In the genomic region with DNA sequence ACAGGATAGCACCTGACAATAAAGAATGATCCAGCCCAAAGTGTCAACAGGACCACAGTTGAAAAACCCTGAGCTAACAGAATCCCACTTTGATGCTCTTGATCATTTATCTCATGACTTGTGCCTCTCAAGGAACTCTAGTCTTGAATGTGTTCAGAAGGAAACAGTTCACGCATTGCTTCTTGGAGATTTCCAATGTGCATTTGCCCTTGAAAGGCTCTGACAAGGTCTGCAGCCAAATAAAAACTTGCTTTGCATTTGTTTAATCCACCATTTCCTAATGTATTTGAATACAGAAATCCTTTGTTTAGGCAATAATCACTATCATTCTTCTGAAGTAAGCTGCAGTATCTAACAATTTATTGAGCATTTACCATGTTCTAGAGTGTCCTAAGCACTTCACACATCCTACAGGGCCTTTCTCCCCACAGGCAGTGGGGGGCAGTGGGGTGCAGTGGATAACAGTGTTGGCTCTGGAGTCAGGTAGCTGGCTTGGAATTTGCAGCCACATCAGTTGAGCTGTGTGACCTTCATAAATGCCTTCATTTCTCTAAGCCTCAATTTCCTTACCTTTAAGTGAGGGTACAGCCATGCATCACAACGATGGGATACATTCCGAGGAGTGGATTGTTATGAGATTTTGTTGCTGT, we compare ENCODE assay signal across 1 cellular context.
TF ChIP-seq lines count a peak whose summit lies in the region.

No MANE protein-coding gene starts in this region.

TF ChIP-seq in SK-N-SH, 30 proteins besides CTCF, POLR2A, EP300 and RAD21 (continued from another document):
- TF ChIP-seq, protein P1, sequence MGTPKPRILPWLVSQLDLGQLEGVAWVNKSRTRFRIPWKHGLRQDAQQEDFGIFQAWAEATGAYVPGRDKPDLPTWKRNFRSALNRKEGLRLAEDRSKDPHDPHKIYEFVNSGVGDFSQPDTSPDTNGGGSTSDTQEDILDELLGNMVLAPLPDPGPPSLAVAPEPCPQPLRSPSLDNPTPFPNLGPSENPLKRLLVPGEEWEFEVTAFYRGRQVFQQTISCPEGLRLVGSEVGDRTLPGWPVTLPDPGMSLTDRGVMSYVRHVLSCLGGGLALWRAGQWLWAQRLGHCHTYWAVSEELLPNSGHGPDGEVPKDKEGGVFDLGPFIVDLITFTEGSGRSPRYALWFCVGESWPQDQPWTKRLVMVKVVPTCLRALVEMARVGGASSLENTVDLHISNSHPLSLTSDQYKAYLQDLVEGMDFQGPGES (IDR thresholded peaks at IDR 0.05; ENCODE audit: low read depth, low read length), result no peak
- TF ChIP-seq YY1 (IDR thresholded peaks at IDR 0.05; ENCODE audit: low read depth) (no peak), TAF1 (IDR thresholded peaks at IDR 0.05; ENCODE audit: borderline replicate concordance, low read depth, low read length) (no peak), SIN3A (IDR thresholded peaks at IDR 0.05; ENCODE audit: borderline replicate concordance, low read depth, low read length) (no peak)
